Comparison of ENCODE assay signal across 13 cellular contexts in genomic region chr20:58842276-58842675, GRCh38.
"Had no signal": no experiment of that assay in that cellular context is flagged by ENCODE, and none has a peak within 500 bp of the region (broad histone marks: within the 10 kb centered on the region; RNA-seq: fewer than 3 reads in every experiment).

No MANE protein-coding gene starts in this region.

- ATAC-seq: activated naive CD4-positive, alpha-beta T cell treated with anti-CD3 and anti-CD28 coated beads, Interleukin-2, amount 50 U/mL, for 72 hours; gastroesophageal sphincter; natural killer cell; SK-N-SH treated with all-trans-retinoic acid at 6 μM for 48 hours had no signal

- H3K4me1 ChIP-seq: breast epithelium had no signal

- H3K4me3 Mint-ChIP-seq: activated CD4-positive, alpha-beta T cell treated with anti-CD3 and anti-CD28 coated beads, Interleukin-2, amount 10 ng/mL, durations not matched to agents 24 days and 14 days; natural killer cell had no signal

- H3K36me3 ChIP-seq: breast epithelium, gastroesophageal sphincter, sigmoid colon had no signal

- H3K9me3 ChIP-seq: breast epithelium, gastroesophageal sphincter, sigmoid colon had no signal

- H3K27ac Mint-ChIP-seq: activated CD4-positive, alpha-beta T cell treated with anti-CD3 and anti-CD28 coated beads, Interleukin-2, amount 10 ng/mL, durations not matched to agents 24 days and 14 days; activated naive CD4-positive, alpha-beta T cell treated with anti-CD3 and anti-CD28 coated beads, Interleukin-2, amount 50 U/mL, for 72 hours; natural killer cell had no signal

- H3K27ac ChIP-seq: breast epithelium, gastroesophageal sphincter, sigmoid colon had no signal

- H3K36me3 Mint-ChIP-seq: natural killer cell had no signal

- H3K9me3 Mint-ChIP-seq: activated CD4-positive, alpha-beta T cell treated with anti-CD3 and anti-CD28 coated beads, Interleukin-2, amount 10 ng/mL, durations not matched to agents 24 days and 14 days; activated naive CD4-positive, alpha-beta T cell treated with anti-CD3 and anti-CD28 coated beads, Interleukin-2, amount 50 U/mL, for 72 hours; natural killer cell had no signal

- DNase-seq: activated CD4-positive, alpha-beta T cell treated with anti-CD3 and anti-CD28 coated beads, Interleukin-2, amount 10 ng/mL, durations not matched to agents 24 days and 14 days; activated CD8-positive, alpha-beta memory T cell treated with anti-CD3 and anti-CD28 coated beads for 24 hours; activated effector memory CD4-positive, alpha-beta T cell treated with Interleukin-2 at 50 U/mL for 16 hours; mammary epithelial cell; natural killer cell; sigmoid colon; stimulated activated CD4-positive, alpha-beta T cell treated with anti-CD3 and anti-CD28 coated beads, Interleukin-2, amount 100 ng/mL, for 24 hours; stimulated activated naive CD4-positive, alpha-beta T cell treated with Interleukin-2 at 50 U/mL for 16 hours; trophoblast cell had no signal

- H3K4me3 ChIP-seq: breast epithelium, gastroesophageal sphincter, sigmoid colon had no signal
